In genomic region chr5:32027717-32028321, GRCh38 we compare ENCODE assay signal across 8 cellular contexts.
DNase-seq lines count a peak whose midpoint lies in the region; ATAC-seq and TF ChIP-seq lines count a peak whose summit lies in the region.

No MANE protein-coding gene starts in this region.

- peak overlapping the region; percentile 86 for H3K27ac ChIP-seq in mesodermal cell (ENCODE audit: low read depth, low read length, severe bottlenecking)
- no peak overlapping the region for H3K27ac ChIP-seq in CD8-positive, alpha-beta T cell (ENCODE audit: low read depth, low read length)

- H3K4me3 Mint-ChIP-seq in effector memory CD8-positive, alpha-beta T cell = no peak overlapping the region
- H3K4me3 Mint-ChIP-seq in CD8-positive, alpha-beta T cell = no peak overlapping the region

- DNase-seq in BE2C (peak; percentile 22), OCI-M1 (lab: John Stamatoyannopoulos, UW) (peak; percentile 41), epithelial cell of esophagus (ENCODE audit: low read depth) (peak; percentile 96), NCI-H526 (lab: John Stamatoyannopoulos, UW) (no peak)
- no peak for DNase-seq in effector memory CD8-positive, alpha-beta T cell
- DNase-seq in CD8-positive, alpha-beta T cell = no peak

- H3K4me3 ChIP-seq in BE2C (ENCODE audit: low read depth, low read length) (no peak overlapping the region), epithelial cell of esophagus (ENCODE audit: low read length) (no peak overlapping the region), mesodermal cell (ENCODE audit: extremely low read depth, insufficient read depth, low read length, poor library complexity, severe bottlenecking) (no peak overlapping the region)
- H3K4me3 ChIP-seq in CD8-positive, alpha-beta T cell (ENCODE audit: low read depth, low read length) = no peak overlapping the region

- CTCF ChIA-PET in CD8-positive, alpha-beta T cell (lab: Charles Lee) = interaction anchor here (1.1 to 1.3 kb wide), 2 partner anchors 49 to 99 kb away, joined by 3 read pairs; no protein-coding TSS in a partner anchor

- H3K27ac Mint-ChIP-seq in effector memory CD8-positive, alpha-beta T cell = no peak overlapping the region
- H3K27ac Mint-ChIP-seq in CD8-positive, alpha-beta T cell = no peak overlapping the region

- TF ChIP-seq CTCF in BE2C (IDR thresholded peaks at IDR 0.05; ENCODE audit: low read depth, low read length) (no peak), epithelial cell of esophagus (IDR thresholded peaks at IDR 0.05; ENCODE audit: insufficient read depth, low read depth, low read length, missing control alignments) (no peak)
- TF ChIP-seq CTCF in CD8-positive, alpha-beta T cell (IDR thresholded peaks at IDR 0.05) = no peak

- intact Hi-C loops in CD8-positive, alpha-beta T cell (cut with DNase I, micrococcal nuclease) = no loop called here

- POLR2A ChIA-PET in CD8-positive, alpha-beta T cell (lab: Charles Lee) = no interaction called here

- H3K9me3 ChIP-seq in BE2C (no peaks in the 10 kb centered on the region), mesodermal cell (ENCODE audit: control insufficient read depth, low read length) (no peaks in the 10 kb centered on the region)
- H3K9me3 ChIP-seq in CD8-positive, alpha-beta T cell (ENCODE audit: low read length) = no peaks in the 10 kb centered on the region

- H3K27me3 ChIP-seq in BE2C = no peaks in the 10 kb centered on the region
- H3K27me3 ChIP-seq in CD8-positive, alpha-beta T cell (ENCODE audit: insufficient read depth, low read length) = no peaks in the 10 kb centered on the region

- H3K9me3 Mint-ChIP-seq in effector memory CD8-positive, alpha-beta T cell = no peaks in the 10 kb centered on the region
- no peaks in the 10 kb centered on the region for H3K9me3 Mint-ChIP-seq in CD8-positive, alpha-beta T cell

- H3K36me3 ChIP-seq in BE2C (no peaks in the 10 kb centered on the region), mesodermal cell (ENCODE audit: control insufficient read depth, insufficient read depth, low read length) (no peaks in the 10 kb centered on the region)
- no peaks in the 10 kb centered on the region for H3K36me3 ChIP-seq in CD8-positive, alpha-beta T cell (ENCODE audit: insufficient read depth, low read length)

- H3K36me3 Mint-ChIP-seq in effector memory CD8-positive, alpha-beta T cell (ENCODE audit: insufficient read depth) = no peaks in the 10 kb centered on the region
- no peaks in the 10 kb centered on the region for H3K36me3 Mint-ChIP-seq in CD8-positive, alpha-beta T cell

- no peak for ATAC-seq in HG02884 (IDR thresholded peaks at IDR 0.05; ENCODE audit: unreplicated experiment)
- no peak for ATAC-seq in effector memory CD8-positive, alpha-beta T cell (replicated peaks)
- no peak for ATAC-seq in CD8-positive, alpha-beta T cell

- H3K4me1 ChIP-seq in BE2C = no peaks in the 10 kb centered on the region
- peaks cover 20% of the 10 kb centered on the region for H3K4me1 ChIP-seq in mesodermal cell (ENCODE audit: control insufficient read depth, insufficient read depth, low read length, poor library complexity, severe bottlenecking)
- peaks cover 3% of the 10 kb centered on the region for H3K4me1 ChIP-seq in CD8-positive, alpha-beta T cell (ENCODE audit: insufficient read depth, low read length)

- WGBS in mesodermal cell (ENCODE audit: insufficient coverage in 2 of 2), 2 experiments = 43 to 56% methylated on average over 7 to 9 of the region's 9 CpGs

- peaks cover 2 to 3% of the 10 kb centered on the region in 2 donors for H3K4me1 Mint-ChIP-seq in effector memory CD8-positive, alpha-beta T cell (ENCODE audit: low read depth in 2 of 2)
- H3K4me1 Mint-ChIP-seq in CD8-positive, alpha-beta T cell (ENCODE audit: low read depth) = peaks cover 4% of the 10 kb centered on the region

- H3K27me3 Mint-ChIP-seq in effector memory CD8-positive, alpha-beta T cell = peaks cover 5 to 27% of the 10 kb centered on the region in 2 donors
- no peaks in the 10 kb centered on the region for H3K27me3 Mint-ChIP-seq in CD8-positive, alpha-beta T cell (ENCODE audit: low read depth)

Comparison
In these comparisons a context has a peak if more than half of its experiments do, and no peak if none do; other contexts are left out.
1. DNase-seq: peak in BE2C (single experiment), OCI-M1 (single experiment) and epithelial cell of esophagus (single experiment); none in effector memory CD8-positive, alpha-beta T cell (0 of 3), CD8-positive, alpha-beta T cell (0 of 7) and NCI-H526 (0 of 2).